In the genomic region with DNA sequence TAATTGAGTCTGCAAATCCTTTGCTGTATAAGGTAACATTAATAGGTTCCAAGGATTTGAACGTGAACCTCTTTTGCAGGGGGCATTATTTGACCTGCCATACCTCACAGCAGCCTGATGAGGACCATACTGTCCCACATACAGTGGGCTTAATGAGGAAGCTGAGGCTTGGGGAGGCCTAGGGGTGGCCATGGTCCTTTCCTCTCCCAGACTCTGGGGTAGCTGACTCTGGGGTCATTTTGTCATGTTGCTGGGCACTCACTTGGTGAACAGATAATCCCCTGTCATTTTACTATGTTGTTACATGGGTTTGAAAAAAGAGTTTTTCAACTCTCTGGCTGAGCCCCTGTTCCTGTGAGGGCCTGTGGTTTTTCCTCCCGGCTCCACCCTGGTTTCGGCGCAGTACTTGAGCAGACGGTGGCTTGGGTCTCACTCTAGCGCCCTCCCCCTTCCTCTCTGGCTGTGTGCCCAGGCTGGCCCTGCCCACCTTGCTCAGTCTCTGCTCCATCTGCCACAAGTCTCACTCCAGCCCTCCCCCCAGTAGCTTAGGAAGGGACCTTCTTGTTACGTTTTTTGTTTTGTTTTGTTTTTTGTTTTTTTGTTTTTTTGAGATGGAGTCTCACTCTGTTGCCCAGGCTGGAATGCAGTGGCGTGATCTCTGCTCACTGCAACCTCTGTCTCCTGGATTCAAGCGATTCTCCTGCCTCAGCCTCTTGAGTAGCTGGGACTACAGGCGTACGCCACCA, we compare ENCODE assay signal across 8 cellular contexts. TPM values are rescaled to one million over a fixed set of nuclear protein-coding genes. Genes with fewer than 3 reads are reported as not detected.
DNase-seq lines count a peak whose midpoint lies in the region; ATAC-seq and TF ChIP-seq lines count a peak whose summit lies in the region.

No MANE protein-coding gene starts in this region.

- H3K9me3 ChIP-seq in endodermal cell (ENCODE audit: control insufficient read depth, low read length) (peaks cover 8% of the 10 kb centered on the region), osteoblast (ENCODE audit: low read depth, low read length) (no peaks in the 10 kb centered on the region)

- H3K4me1 ChIP-seq in endodermal cell (ENCODE audit: control insufficient read depth, insufficient read depth, low read length) (peaks cover 25% of the 10 kb centered on the region), osteoblast (ENCODE audit: insufficient read depth, low read length) (peaks cover 17% of the 10 kb centered on the region)

- ATAC-seq in HG02763 (IDR thresholded peaks at IDR 0.05; ENCODE audit: unreplicated experiment) = peak; percentile 34
- no peak for ATAC-seq in HG02870 (IDR thresholded peaks at IDR 0.05; ENCODE audit: unreplicated experiment)

- H3K4me3 ChIP-seq in endodermal cell (ENCODE audit: low read length) (peak overlapping the region; percentile 66), osteoblast (ENCODE audit: insufficient read depth, low read length) (no peak overlapping the region)

- peaks cover 38% of the 10 kb centered on the region for H3K79me2 ChIP-seq in osteoblast (ENCODE audit: insufficient read depth, low read length)

- peaks cover 20% of the 10 kb centered on the region for H4K20me1 ChIP-seq in osteoblast (ENCODE audit: insufficient read depth, low read length)

- peak overlapping the region; percentile 6 for H3K9ac ChIP-seq in endodermal cell (ENCODE audit: extremely low read depth, low read length, poor library complexity, severe bottlenecking)

- peak overlapping the region; percentile 39 for H3K4me2 ChIP-seq in osteoblast (ENCODE audit: insufficient read depth, low read length)

- peak overlapping the region; percentile 28 for H3K4me3 Mint-ChIP-seq in endodermal cell

- peaks cover 41% of the 10 kb centered on the region for H3K4me1 Mint-ChIP-seq in endodermal cell

- DNase-seq in GM03348 (ENCODE audit: low spot score) (peak; percentile 33), NCI-H2227 treated with DMSO at 0.1 percent for 48 hours (lab: John Stamatoyannopoulos, UW) (peak; percentile 54), endodermal cell (no peak), osteoblast (ENCODE audit: insufficient read length, low spot score, missing footprints) (no peak), SW 1271 (lab: John Stamatoyannopoulos, UW) (no peak)
- peak; percentile 63 for DNase-seq in activated CD4-positive, alpha-beta T cell treated with anti-CD3 and anti-CD28 coated beads for 1 hour

- peaks cover 1% of the 10 kb centered on the region for H3K9me3 Mint-ChIP-seq in endodermal cell

- no peaks in the 10 kb centered on the region for H3K27me3 ChIP-seq in endodermal cell (ENCODE audit: control insufficient read depth, insufficient read depth, low read length, poor library complexity, severe bottlenecking)
- no peaks in the 10 kb centered on the region for H3K27me3 ChIP-seq in osteoblast (ENCODE audit: insufficient read depth, low read length)

- peak overlapping the region; percentile 68 for H2AFZ ChIP-seq in osteoblast (ENCODE audit: low read length)

- WGBS in endodermal cell (ENCODE audit: insufficient coverage in 1 of 2, insufficient read length in 1 of 2), 2 experiments = 90 to 98% methylated on average over 7 to 11 of the region's 11 CpGs

- H3K27me3 Mint-ChIP-seq in endodermal cell (ENCODE audit: insufficient read depth) = no peaks in the 10 kb centered on the region

- H3K36me3 ChIP-seq in endodermal cell (ENCODE audit: control insufficient read depth, insufficient read depth, low read length) (peaks cover 49% of the 10 kb centered on the region), osteoblast (ENCODE audit: insufficient read depth, low read length) (no peaks in the 10 kb centered on the region)

- H3K27ac Mint-ChIP-seq in endodermal cell = peak overlapping the region; percentile 93

- H3K27ac ChIP-seq in endodermal cell (ENCODE audit: low read depth, low read length) (no peak overlapping the region), osteoblast (ENCODE audit: low read depth, low read length) (peak overlapping the region; percentile 37)

- H3K36me3 Mint-ChIP-seq in endodermal cell (ENCODE audit: low read depth) = peaks cover 36% of the 10 kb centered on the region

- TF ChIP-seq CTCF in endodermal cell (conservative IDR thresholded peaks at IDR 0.05) (no peak), osteoblast (IDR thresholded peaks at IDR 0.05; ENCODE audit: extremely low read depth, low read depth, low read length) (no peak)

RNA-seq across cellular contexts. Expression of gene INPP4A, which starts 21.0 kb away (rescaled TPM):
- total RNA-seq in endodermal cell (10 to 100 TPM; 84.9 to 94.2 TPM), osteoblast (25.7 and 25.9 TPM in 2 replicates)
- polyA plus RNA-seq in endodermal cell (2013, experiment 1 of 2) = 31.9 TPM
- polyA plus RNA-seq in endodermal cell (2013, experiment 2 of 2) = 33.3 TPM

Comparison
In these comparisons a context has a peak if more than half of its experiments do, and no peak if none do; other contexts are left out.
1. DNase-seq: peak in GM03348 (single experiment), NCI-H2227 treated with DMSO at 0.1 percent for 48 hours (single experiment) and activated CD4-positive, alpha-beta T cell treated with anti-CD3 and anti-CD28 coated beads for 1 hour (single experiment); none in endodermal cell (single experiment), osteoblast (single experiment) and SW 1271 (0 of 2).